13 cellular contexts compared by ENCODE assay signal in the genomic region with DNA sequence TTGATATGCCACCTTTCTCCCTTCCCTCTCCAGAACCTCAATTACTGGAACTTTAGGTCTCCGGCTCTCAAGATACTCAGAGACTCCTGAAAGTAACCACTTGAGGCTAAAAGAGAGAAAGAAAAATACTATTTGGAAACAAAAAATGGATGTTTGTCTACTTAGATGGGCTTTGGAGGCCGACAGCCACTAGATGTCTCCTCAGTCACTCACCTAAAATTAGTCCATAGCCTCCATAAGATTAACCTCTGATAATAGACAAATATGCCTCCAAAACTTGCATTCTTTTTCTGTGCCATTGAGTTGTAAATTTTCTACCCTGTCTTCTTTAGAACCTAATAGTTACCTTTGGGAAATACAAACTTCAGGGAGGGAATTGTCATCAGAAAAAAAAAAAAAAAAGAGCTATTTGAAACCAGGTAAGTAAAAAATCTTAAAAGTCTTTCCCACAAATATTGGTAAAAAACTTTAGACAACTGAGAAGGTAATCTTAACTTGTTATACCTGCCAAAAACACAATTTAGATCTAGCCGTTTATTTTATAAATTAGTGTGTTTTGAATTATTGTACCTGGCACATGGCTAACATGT. TPM values are rescaled to one million over a fixed set of nuclear protein-coding genes. Genes with fewer than 3 reads are reported as not detected.
DNase-seq lines count a peak whose midpoint lies in the region; ATAC-seq, FAIRE-seq and TF ChIP-seq lines count a peak whose summit lies in the region.
"Had no signal": no experiment of that assay in that cellular context is flagged by ENCODE, and none has a peak within 500 bp of the region (broad histone marks: within the 10 kb centered on the region; RNA-seq: fewer than 3 reads in every experiment).

No MANE protein-coding gene starts in this region.

- DNase-seq in D721Med (ENCODE audit: insufficient read length, low spot score) = no peak
- DNase-seq in HTR-8/SVneo (ENCODE audit: insufficient read length, low spot score) = peak; percentile 24
- no peak for DNase-seq in ascending aorta (ENCODE audit: low spot score in 2 of 2)
- DNase-seq in right lobe of liver = no peak
- no peak for DNase-seq in NCI-H1092 treated with DMSO at 0.1 percent for 48 hours (lab: John Stamatoyannopoulos, UW)
- DNase-seq in inferior parietal cortex (ENCODE audit: extremely low spot score) = no peak
- no peak for DNase-seq in head of caudate nucleus
- DNase-seq: H7, sigmoid colon had no signal

- H3K9me3 ChIP-seq in ascending aorta (no peaks in the 10 kb centered on the region), right lobe of liver (no peaks in the 10 kb centered on the region)
- H3K9me3 ChIP-seq: sigmoid colon had no signal

- H3K27me3 ChIP-seq in ascending aorta (no peaks in the 10 kb centered on the region), right lobe of liver (no peaks in the 10 kb centered on the region)

- FAIRE-seq in D721Med (lab: Jason Lieb, UNC) = no peak
- FAIRE-seq in HTR-8/SVneo (lab: Jason Lieb, UNC) = no peak
- FAIRE-seq: colon, GM18507 had no signal

- H3K4me1 ChIP-seq in ascending aorta (no peaks in the 10 kb centered on the region), right lobe of liver (no peaks in the 10 kb centered on the region)
- H3K4me1 ChIP-seq: sigmoid colon had no signal

- H3K36me3 ChIP-seq in ascending aorta = no peaks in the 10 kb centered on the region
- H3K36me3 ChIP-seq in right lobe of liver = no peaks in the 10 kb centered on the region
- H3K36me3 ChIP-seq: sigmoid colon had no signal

- H3K27ac ChIP-seq in ascending aorta (no peak overlapping the region), right lobe of liver (no peak overlapping the region)
- H3K27ac ChIP-seq: sigmoid colon had no signal

- no peak for TF ChIP-seq POLR2A in right lobe of liver (IDR thresholded peaks at IDR 0.05)

- ATAC-seq in right lobe of liver (peak in 3 of 4 donors; percentile 61 to 78 (median 72)), HG03439 (IDR thresholded peaks at IDR 0.05; ENCODE audit: unreplicated experiment) (no peak)

- 31% methylated on average over 3 of the region's 3 CpGs for WGBS in right lobe of liver (ENCODE audit: insufficient coverage, low coverage, low lambda C conversion rate, missing lambda C conversion rate)

- intact Hi-C loops in ascending aorta (cut with DNase I) (loop anchor here (2.0 kb wide), 1 partner anchor 71 kb away; no protein-coding TSS in a partner anchor), right lobe of liver (cut with DNase I) (no loop called here), head of caudate nucleus (cut with DNase I) (loop anchor here (10.0 kb wide), 1 partner anchor 75 kb away; a partner anchor contains a TSS)

- peak; percentile 8 for TF ChIP-seq CTCF in D721Med (IDR thresholded peaks at IDR 0.05; ENCODE audit: insufficient read depth, missing control alignments)
- peak in 2 of 3 experiments; percentile 7 to 40 for TF ChIP-seq CTCF in ascending aorta (IDR thresholded peaks at IDR 0.05)
- TF ChIP-seq CTCF in right lobe of liver (IDR thresholded peaks at IDR 0.05) = peak; percentile 25 to 55 (median 42)

- H3K4me3 ChIP-seq in ascending aorta = no peak overlapping the region
- no peak overlapping the region for H3K4me3 ChIP-seq in right lobe of liver
- H3K4me3 ChIP-seq: sigmoid colon had no signal

RNA-seq across cellular contexts. Expression of a gene that starts 11.2 kb away (rescaled TPM):
- total RNA-seq in ascending aorta = 165 TPM
- total RNA-seq in right lobe of liver = 10 to 100 TPM; 20.8 to 44.1 (median 29.4) TPM
- total RNA-seq: activated CD8-positive, alpha-beta memory T cell treated with anti-CD3 and anti-CD28 coated beads for 36 hours had no signal

RNA-seq across cellular contexts. Expression of a gene that starts 34.3 kb away (rescaled TPM):
- total RNA-seq in ascending aorta = 40.7 TPM
- 10 to 100 TPM; 39.4 to 57.9 (median 43.8) TPM for total RNA-seq in right lobe of liver

Comparison
In these comparisons a context has a peak if more than half of its experiments do, and no peak if none do; other contexts are left out.
1. intact Hi-C loops: an anchor here in ascending aorta (2.0 kb wide) and head of caudate nucleus (10.0 kb wide); none called in right lobe of liver.